In genomic region chr2:33241072-33241471, GRCh38 we compare ENCODE assay signal across 29 cellular contexts.
A peak's percentile ranks its signal among the peaks of the same experiment; 100 is the strongest.
DNase-seq lines count a peak whose midpoint lies in the region; ATAC-seq and TF ChIP-seq lines count a peak whose summit lies in the region.
"Had no signal": no experiment of that assay in that cellular context is flagged by ENCODE, and none has a peak within 500 bp of the region (broad histone marks: within the 10 kb centered on the region; RNA-seq: fewer than 3 reads in every experiment).

No MANE protein-coding gene starts in this region.

- H2AFZ ChIP-seq in PC-3 (ENCODE audit: low read length) (no peak overlapping the region), smooth muscle cell (ENCODE audit: low read depth) (no peak overlapping the region)
- H2AFZ ChIP-seq: GM23338 had no signal

- TF ChIP-seq CTCF in PC-3 (conservative IDR thresholded peaks at IDR 0.05; ENCODE audit: low read depth, low read length) (no peak), brain microvascular endothelial cell (IDR thresholded peaks at IDR 0.05; ENCODE audit: low read depth, low read length, missing control alignments) (no peak), smooth muscle cell (IDR thresholded peaks at IDR 0.05; ENCODE audit: borderline replicate concordance, insufficient read depth, poor library complexity, severe bottlenecking) (no peak)

- H3K4me2 ChIP-seq in PC-3 (ENCODE audit: low read length) (no peak overlapping the region), smooth muscle cell (no peak overlapping the region)
- H3K4me2 ChIP-seq: GM23338 had no signal

- ATAC-seq in PC-3 (no peak), HG03097 (IDR thresholded peaks at IDR 0.05; ENCODE audit: low FRiP score, unreplicated experiment) (no peak)
- ATAC-seq: CD8-positive, alpha-beta T cell; GM12878; GM23338; Panc1 had no signal

- peak overlapping the region; percentile 86 for H3K27ac ChIP-seq in PC-3 (ENCODE audit: low read length)
- H3K27ac ChIP-seq in brain microvascular endothelial cell = peak overlapping the region; percentile 59
- H3K27ac ChIP-seq in smooth muscle cell (ENCODE audit: low read depth) = peak overlapping the region; percentile 84
- H3K27ac ChIP-seq: C4-2B, SK-N-MC had no signal

- CTCF ChIA-PET in PC-3 (lab: Charles Lee) = no interaction called here

- 95% methylated on average over 5 of the region's 5 CpGs for WGBS in smooth muscle cell (ENCODE audit: low lambda C conversion rate)

- H3K36me3 ChIP-seq in PC-3 (ENCODE audit: low read depth, low read length) = no peaks in the 10 kb centered on the region
- H3K36me3 ChIP-seq in brain microvascular endothelial cell (replicated peaks) = peaks cover 26% of the 10 kb centered on the region
- H3K36me3 ChIP-seq in smooth muscle cell (ENCODE audit: low read depth) = no peaks in the 10 kb centered on the region

- intact Hi-C loops in PC-3 (cut with micrococcal nuclease) = no loop called here

- no peaks in the 10 kb centered on the region for H3K79me2 ChIP-seq in PC-3 (ENCODE audit: low read length)
- peaks cover 9% of the 10 kb centered on the region for H3K79me2 ChIP-seq in smooth muscle cell (ENCODE audit: low read depth)

- in situ Hi-C loops in brain microvascular endothelial cell (cut with HindIII; ENCODE audit: low pct_ligation_motif_present, low sequenced_read_pairs) = no loop called here

- H3F3A ChIP-seq in PC-3 (ENCODE audit: low read length, unreplicated experiment) = peaks cover 5% of the 10 kb centered on the region
- H3F3A ChIP-seq in smooth muscle cell (ENCODE audit: low read depth) = peaks cover 33% of the 10 kb centered on the region

- no peaks in the 10 kb centered on the region for H3K9me3 ChIP-seq in PC-3 (ENCODE audit: low read length)
- H3K9me3 ChIP-seq in smooth muscle cell (replicated peaks; ENCODE audit: low read depth) = no peaks in the 10 kb centered on the region
- H3K9me3 ChIP-seq: Caco-2 had no signal

- H3K4me3 ChIP-seq in PC-3 (ENCODE audit: low read length) (no peak overlapping the region), brain microvascular endothelial cell (ENCODE audit: low read depth, low read length) (no peak overlapping the region), smooth muscle cell (no peak overlapping the region)
- H3K4me3 ChIP-seq: GM12878, GM23338, SK-N-MC had no signal

- peak; percentile 15 to 25 for DNase-seq in Kasumi-1 (lab: John Stamatoyannopoulos, UW)
- DNase-seq in PC-3 = no peak
- DNase-seq in brain microvascular endothelial cell = no peak
- DNase-seq in smooth muscle cell (lab: John Stamatoyannopoulos, UW; ENCODE audit: unreplicated experiment) = no peak
- DNase-seq in RPMI8226 = no peak
- no peak for DNase-seq in ecto neural progenitor cell (ENCODE audit: low spot score)
- DNase-seq in activated CD8-positive, alpha-beta memory T cell treated with anti-CD3 and anti-CD28 coated beads for 24 hours = no peak
- DNase-seq: Caco-2; CD8-positive, alpha-beta T cell; EL; GDM1; H9; HFFc6; MV-4-11; NCI-H1105 treated with DMSO at 0.1 percent for 48 hours; NCI-H146; NCI-H1930; NCI-H2107; NCI-H446; NCI-H526; NCI-H82; NK-92 treated with Interleukin-12 subunit alpha and Interleukin-12 subunit beta, amount 100 ng/mL, for 24 hours; SIG-M5 had no signal

- H3K4me1 ChIP-seq in PC-3 (ENCODE audit: insufficient read depth, low read length) = peaks cover 53% of the 10 kb centered on the region
- H3K4me1 ChIP-seq in smooth muscle cell (ENCODE audit: low read depth) = no peaks in the 10 kb centered on the region

- POLR2A ChIA-PET in PC-3 (lab: Charles Lee; ENCODE audit: unreplicated experiment) = no interaction called here

- H3K9ac ChIP-seq in PC-3 (ENCODE audit: low read length) (peak overlapping the region; percentile 0; the same call in 1 of the 2 replicates), smooth muscle cell (ENCODE audit: low read depth) (no peak overlapping the region)

- H4K20me1 ChIP-seq in PC-3 (ENCODE audit: low read length) (no peaks in the 10 kb centered on the region), smooth muscle cell (ENCODE audit: low read depth) (peaks cover 3% of the 10 kb centered on the region)

- H3K27me3 ChIP-seq in PC-3 (ENCODE audit: low read length) (no peaks in the 10 kb centered on the region), brain microvascular endothelial cell (replicated peaks) (no peaks in the 10 kb centered on the region), smooth muscle cell (ENCODE audit: low read depth) (no peaks in the 10 kb centered on the region)

- BruUV-seq in PC-3 (replicated peaks; lab: Mats Ljungman, UMichigan) = no TSS peak

- H3K9me2 ChIP-seq in PC-3 (replicated peaks; ENCODE audit: low read length) = no peaks in the 10 kb centered on the region

Comparison
In these comparisons a context has a peak if more than half of its experiments do, and no peak if none do; other contexts are left out.
1. DNase-seq: peak in Kasumi-1 (2 of 2); none in PC-3 (single experiment), brain microvascular endothelial cell (single experiment), smooth muscle cell (single experiment), RPMI8226 (single experiment), ecto neural progenitor cell (single experiment) and activated CD8-positive, alpha-beta memory T cell treated with anti-CD3 and anti-CD28 coated beads for 24 hours (single experiment).
2. Peak in every context shown above with its lines, with median percentiles within 50 percentile points of each other: H3K27ac ChIP-seq.